Comparison of ENCODE assay signal across 8 cellular contexts in the genomic region with DNA sequence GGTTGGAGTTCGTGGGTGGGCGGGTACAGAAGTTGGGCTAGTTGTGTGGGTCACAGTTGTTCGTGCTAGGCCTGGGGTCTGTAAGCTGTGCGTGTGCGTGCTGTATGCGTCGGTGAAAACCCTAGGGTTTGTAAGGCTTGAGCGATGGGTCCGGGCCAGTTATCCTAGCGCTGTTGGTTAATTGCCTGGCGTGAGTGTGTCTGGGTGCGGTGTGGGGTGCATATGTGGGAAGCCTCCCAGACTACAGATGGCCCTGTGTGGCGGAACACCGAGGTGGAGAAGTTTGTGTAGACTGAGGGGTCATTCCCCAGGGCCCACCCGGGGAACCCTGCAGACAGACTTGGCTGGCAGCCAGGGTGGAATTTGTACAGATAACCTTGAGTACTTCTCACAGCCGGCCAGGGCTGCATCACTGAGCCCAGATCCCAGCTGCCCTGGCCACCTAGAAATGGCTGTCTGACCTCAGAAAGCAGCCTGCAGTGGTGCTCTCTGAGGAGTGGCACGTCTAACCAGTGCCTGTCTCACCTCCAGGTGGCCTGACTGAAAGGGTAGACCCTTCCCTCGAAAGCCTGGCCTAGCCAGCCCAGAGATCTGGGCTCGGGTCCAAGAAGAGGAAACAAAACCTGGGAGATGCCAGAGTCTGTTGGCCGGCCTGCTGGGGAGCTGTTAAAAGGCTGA. TPM values are rescaled to one million over a fixed set of nuclear protein-coding genes. Genes with fewer than 3 reads are reported as not detected.
DNase-seq lines count a peak whose midpoint lies in the region; ATAC-seq, FAIRE-seq and TF ChIP-seq lines count a peak whose summit lies in the region.

No MANE protein-coding gene starts in this region.

- H3K27ac ChIP-seq in left ventricle myocardium inferior (replicated peaks) (peak overlapping the region; percentile 91), prostate gland (peak overlapping the region; percentile 92 to 94)

- peak; percentile 38 for FAIRE-seq in GM18507 (lab: Jason Lieb, UNC)

- H3K27me3 ChIP-seq in left ventricle myocardium inferior (ENCODE audit: low read depth) = no peaks in the 10 kb centered on the region
- H3K27me3 ChIP-seq in prostate gland (replicated peaks; ENCODE audit: insufficient read depth) = no peaks in the 10 kb centered on the region

- H3K4me3 ChIP-seq in AG09309 (ENCODE audit: control insufficient read depth, low read depth, low read length) (peak overlapping the region; percentile 83), left ventricle myocardium inferior (peak overlapping the region; percentile 96), prostate gland (peak overlapping the region; percentile 75 to 88)

- peak overlapping the region; percentile 86 to 99 for H3K27ac Mint-ChIP-seq in activated naive CD4-positive, alpha-beta T cell treated with anti-CD3 and anti-CD28 coated beads, Interleukin-2, amount 50 U/mL, for 72 hours

- peak in 1 of 2 donors; percentile 6 for ATAC-seq in activated naive CD4-positive, alpha-beta T cell treated with anti-CD3 and anti-CD28 coated beads, Interleukin-2, amount 50 U/mL, for 72 hours

- H3K4me1 ChIP-seq in left ventricle myocardium inferior (peaks cover 45% of the 10 kb centered on the region), prostate gland (replicated peaks) (peaks cover 2% of the 10 kb centered on the region)

- H3K9me3 ChIP-seq in left ventricle myocardium inferior (replicated peaks) (no peaks in the 10 kb centered on the region), prostate gland (no peaks in the 10 kb centered on the region)

- intact Hi-C loops in left ventricle myocardium inferior (cut with micrococcal nuclease) = no loop called here
- intact Hi-C loops in prostate gland (cut with DNase I) = loop anchor here (10.0 kb wide), 1 partner anchor 290 kb away; a partner anchor contains a TSS

- DNase-seq in AG09309 (ENCODE audit: low read depth) (no peak), GM18507 (ENCODE audit: extremely low spot score, insufficient read length, low read depth) (peak; percentile 12), NCI-H2171 (lab: John Stamatoyannopoulos, UW) (peak; percentile 94), left ventricle myocardium inferior (peak; percentile 45), prostate gland (ENCODE audit: low spot score) (peak; percentile 75), SKM-1 (lab: John Stamatoyannopoulos, UW; ENCODE audit: unreplicated experiment) (no peak), midbrain (lab: John Stamatoyannopoulos, UW) (no peak)
- DNase-seq in activated naive CD4-positive, alpha-beta T cell treated with anti-CD3 and anti-CD28 coated beads, Interleukin-2, amount 50 U/mL, for 72 hours (ENCODE audit: low spot score in 2 of 2) = peak in 1 of 2 donors; percentile 21

- TF ChIP-seq CTCF in AG09309 (IDR thresholded peaks at IDR 0.05; ENCODE audit: control insufficient read depth, insufficient read depth, low read depth, low read length, missing control alignments) = no peak
- TF ChIP-seq CTCF in left ventricle myocardium inferior (IDR thresholded peaks at IDR 0.05; ENCODE audit: borderline replicate concordance) = no peak
- peak in 1 of 4 experiments; percentile 5 for TF ChIP-seq CTCF in prostate gland (IDR thresholded peaks at IDR 0.05)

- H3K9me3 Mint-ChIP-seq in activated naive CD4-positive, alpha-beta T cell treated with anti-CD3 and anti-CD28 coated beads, Interleukin-2, amount 50 U/mL, for 72 hours = no peaks in the 10 kb centered on the region

- H3K36me3 ChIP-seq in left ventricle myocardium inferior (peaks cover 15% of the 10 kb centered on the region), prostate gland (no peaks in the 10 kb centered on the region)

- peaks cover 14 to 27% of the 10 kb centered on the region in 2 donors for H3K36me3 Mint-ChIP-seq in activated naive CD4-positive, alpha-beta T cell treated with anti-CD3 and anti-CD28 coated beads, Interleukin-2, amount 50 U/mL, for 72 hours

- 7% methylated on average over 20 of the region's 20 CpGs for WGBS in prostate gland

- TF ChIP-seq POLR2A in prostate gland (IDR thresholded peaks at IDR 0.05) = no peak

RNA-seq across cellular contexts. Expression of a gene that starts 1.8 kb away (rescaled TPM):
- 10 to 100 TPM; 33.7 to 52.6 TPM for total RNA-seq in activated naive CD4-positive, alpha-beta T cell treated with anti-CD3 and anti-CD28 coated beads, Interleukin-2, amount 50 U/mL, for 72 hours
- total RNA-seq in left ventricle myocardium inferior (5.8 TPM), prostate gland (10 to 100 TPM; 16.7 to 34.8 TPM)

RNA-seq across cellular contexts. Expression of a gene that starts 30.4 kb away (rescaled TPM):
- 100 to 1,000 TPM in 1 of 2 donors, 10 to 100 TPM in 1; 75.5 to 107 TPM for total RNA-seq in activated naive CD4-positive, alpha-beta T cell treated with anti-CD3 and anti-CD28 coated beads, Interleukin-2, amount 50 U/mL, for 72 hours
- 56.5 TPM for total RNA-seq in left ventricle myocardium inferior
- 10 to 100 TPM; 72.8 to 92.3 TPM for total RNA-seq in prostate gland

RNA-seq across cellular contexts. Expression of a gene that starts 33.9 kb away (rescaled TPM):
- under 1 TPM; 0.57 to 0.95 TPM for total RNA-seq in activated naive CD4-positive, alpha-beta T cell treated with anti-CD3 and anti-CD28 coated beads, Interleukin-2, amount 50 U/mL, for 72 hours
- total RNA-seq in left ventricle myocardium inferior = 1,345 TPM
- total RNA-seq in prostate gland = 100 to 1,000 TPM; 335 to 560 TPM

Comparison
In these comparisons a context has a peak if more than half of its experiments do, and no peak if none do; other contexts are left out.
1. DNase-seq: peak in GM18507 (single experiment), NCI-H2171 (single experiment), left ventricle myocardium inferior (single experiment) and prostate gland (single experiment); none in AG09309 (single experiment), SKM-1 (single experiment) and midbrain (single experiment).
2. RNA of a gene that starts 33.9 kb away (total RNA-seq): 1,345 TPM in left ventricle myocardium inferior (single experiment) and 335 to 560 TPM in prostate gland; 0.57 to 0.95 TPM in activated naive CD4-positive, alpha-beta T cell treated with anti-CD3 and anti-CD28 coated beads, Interleukin-2, amount 50 U/mL, for 72 hours; every median in the first group is over 100 times any median in the second.
3. Peak in every context shown above with its lines, with median percentiles within 50 percentile points of each other: H3K4me3 ChIP-seq.